9 cellular contexts compared by ENCODE assay signal in the genomic region with DNA sequence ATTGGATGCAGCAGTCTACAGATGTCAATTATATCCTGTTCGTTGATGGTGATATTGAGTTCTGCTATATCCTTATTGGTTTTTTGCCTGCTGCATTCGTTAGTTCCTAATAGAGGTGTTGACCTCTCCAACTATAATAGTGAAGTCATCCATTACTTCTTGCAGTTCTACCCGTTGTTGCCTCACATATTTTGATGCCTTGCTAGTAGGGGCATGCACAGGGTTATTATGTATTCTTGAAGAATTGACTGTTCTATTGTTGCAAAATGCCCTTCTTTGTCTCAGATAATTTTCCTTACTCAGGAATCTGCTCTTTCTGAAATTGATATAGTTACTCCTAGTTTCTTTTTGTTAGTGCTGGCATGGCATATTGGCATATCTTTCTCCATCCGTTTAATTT.
"Had no signal": no experiment of that assay in that cellular context is flagged by ENCODE, and none has a peak within 500 bp of the region (broad histone marks: within the 10 kb centered on the region; RNA-seq: fewer than 3 reads in every experiment).

No MANE protein-coding gene starts in this region.

- H3K4me1 ChIP-seq: HAP-1 had no signal

- H3K4me3 Mint-ChIP-seq: GM23338, HFFc6, IgD-negative memory B cell had no signal

- H3K27me3 Mint-ChIP-seq: IgD-negative memory B cell had no signal

- H3K36me3 ChIP-seq: HAP-1 had no signal

- H2AFZ ChIP-seq: GM23338 had no signal

- H3K9me3 Mint-ChIP-seq: GM23338, HFFc6 had no signal

- H3K4me3 ChIP-seq: GM23338, HAP-1 had no signal

- H3K27ac ChIP-seq: HL-60 had no signal

- H3K4me1 Mint-ChIP-seq: GM23338 had no signal

- H3K9me3 ChIP-seq: HAP-1 had no signal

- DNase-seq: H7, HFFc6, KBM-7 had no signal

- H3K4me2 ChIP-seq: GM23338 had no signal

- H3K27ac Mint-ChIP-seq: GM23338, HFFc6, IgD-negative memory B cell had no signal

- ATAC-seq: GM23338, HCT116, HepG2 had no signal

- H3K36me3 Mint-ChIP-seq: IgD-negative memory B cell had no signal
